In genomic region chr14:69027242-69027913, GRCh38 we compare ENCODE assay signal across 36 cellular contexts.
"Had no signal": no experiment of that assay in that cellular context is flagged by ENCODE, and none has a peak within 500 bp of the region (broad histone marks: within the 10 kb centered on the region; RNA-seq: fewer than 3 reads in every experiment).

No MANE protein-coding gene starts in this region.

- H3K27ac Mint-ChIP-seq: activated B cell treated with CpG ODN at 0.5 μM for 24 hours; activated CD8-positive, alpha-beta T cell treated with anti-CD3 and anti-CD28 coated beads for 36 hours; activated naive CD8-positive, alpha-beta T cell treated with anti-CD3 and anti-CD28 coated beads for 36 hours; activated T-helper 1 cell treated with anti-CD3 and anti-CD28 coated beads, Interleukin-12 subunit alpha, Interleukin-12 subunit beta, Interleukin-2, Interleukin-4 antibody, amounts not matched to agents 30 ng/mL and 10 ng/mL and 1 ng/mL, durations not matched to agents 14 hours and 24 hours and 36 hours had no signal

- H3K36me3 ChIP-seq: brain microvascular endothelial cell, MG63, Peyer's patch had no signal

- H3K9me3 ChIP-seq: MG63, Peyer's patch had no signal

- H3K27me3 ChIP-seq: brain microvascular endothelial cell, MG63, Peyer's patch had no signal

- H3K9me3 Mint-ChIP-seq: activated B cell treated with CpG ODN at 0.5 μM for 24 hours; activated CD8-positive, alpha-beta T cell treated with anti-CD3 and anti-CD28 coated beads for 36 hours; activated naive CD8-positive, alpha-beta T cell treated with anti-CD3 and anti-CD28 coated beads for 36 hours; activated T-cell treated with anti-CD3 and anti-CD28 coated beads, Interleukin-2, amount 50 U/mL, for 4 hours; activated T-helper 1 cell treated with anti-CD3 and anti-CD28 coated beads, Interleukin-12 subunit alpha, Interleukin-12 subunit beta, Interleukin-2, Interleukin-4 antibody, amounts not matched to agents 30 ng/mL and 10 ng/mL and 1 ng/mL, durations not matched to agents 14 hours and 24 hours and 36 hours had no signal

- H3K27ac ChIP-seq: brain microvascular endothelial cell, Peyer's patch, VCaP had no signal

- ATAC-seq: activated CD8-positive, alpha-beta T cell treated with anti-CD3 and anti-CD28 coated beads for 36 hours; activated T-cell treated with anti-CD3 and anti-CD28 coated beads, Interleukin-2, amount 50 U/mL, for 4 hours; Right ventricle myocardium inferior; SK-N-SH treated with all-trans-retinoic acid at 6 μM for 48 hours had no signal

- H3K4me3 ChIP-seq: MG63, Peyer's patch had no signal

- H3K27me3 Mint-ChIP-seq: activated CD8-positive, alpha-beta T cell treated with anti-CD3 and anti-CD28 coated beads for 36 hours; activated naive CD8-positive, alpha-beta T cell treated with anti-CD3 and anti-CD28 coated beads for 36 hours had no signal

- H3K4me1 Mint-ChIP-seq: activated B cell treated with CpG ODN at 0.5 μM for 24 hours; activated naive CD8-positive, alpha-beta T cell treated with anti-CD3 and anti-CD28 coated beads for 36 hours had no signal

- H3K4me3 Mint-ChIP-seq: activated B cell treated with CpG ODN at 0.5 μM for 24 hours; activated CD8-positive, alpha-beta T cell treated with anti-CD3 and anti-CD28 coated beads for 36 hours; activated naive CD8-positive, alpha-beta T cell treated with anti-CD3 and anti-CD28 coated beads for 36 hours; activated T-cell treated with anti-CD3 and anti-CD28 coated beads, Interleukin-2, amount 50 U/mL, for 4 hours; activated T-helper 1 cell treated with anti-CD3 and anti-CD28 coated beads, Interleukin-12 subunit alpha, Interleukin-12 subunit beta, Interleukin-2, Interleukin-4 antibody, amounts not matched to agents 30 ng/mL and 10 ng/mL and 1 ng/mL, durations not matched to agents 14 hours and 24 hours and 36 hours had no signal

- H3K36me3 Mint-ChIP-seq: activated naive CD8-positive, alpha-beta T cell treated with anti-CD3 and anti-CD28 coated beads for 36 hours had no signal

- DNase-seq: activated B cell treated with CpG ODN at 0.5 μM for 24 hours; activated CD4-positive, alpha-beta T cell treated with anti-CD3 and anti-CD28 coated beads for 4 hours; activated CD4-positive, alpha-beta T cell treated with anti-CD3 and anti-CD28 coated beads, Interleukin-2, amount 50 U/mL, for 4 hours; activated CD4-positive, CD25-positive, alpha-beta regulatory T cell treated with anti-CD3 and anti-CD28 coated beads, Interleukin-2, amount 50 U/mL, for 72 hours; activated CD8-positive, alpha-beta T cell treated with anti-CD3 and anti-CD28 coated beads for 36 hours; activated effector memory CD4-positive, alpha-beta T cell treated with anti-CD3 and anti-CD28 coated beads, Interleukin-2, amount 50 U/mL, for 16 hours; activated naive CD4-positive, alpha-beta T cell; activated naive CD4-positive, alpha-beta T cell treated with anti-CD3 and anti-CD28 coated beads, Interleukin-2, amount 50 U/mL, for 16 hours; activated naive CD8-positive, alpha-beta T cell treated with anti-CD3 and anti-CD28 coated beads for 36 hours; activated T-cell treated with anti-CD3 and anti-CD28 coated beads for 4 hours; activated T-cell treated with anti-CD3 and anti-CD28 coated beads, Interleukin-2, amount 50 U/mL, for 4 hours; amniotic stem cell; aorta; brain microvascular endothelial cell; central memory CD4-positive, alpha-beta T cell; Kasumi-1; KG1; MG63; NCI-H1048; NCI-H1105 treated with DMSO at 0.1 percent for 48 hours; NCI-H1436; NCI-H1694; NCI-H1930; NCI-H2081 treated with DMSO at 0.1 percent for 48 hours; NCI-H345; NCI-H524 treated with DMSO at 0.1 percent for 48 hours; RPMI8226; SIG-M5; T-helper 1 cell; T-helper 2 cell; T-helper 9 cell had no signal

- H3K4me1 ChIP-seq: Peyer's patch had no signal
